Comparison of ENCODE assay signal across 17 cellular contexts in genomic region chr18:37486848-37487247, GRCh38.
"Had no signal": no experiment of that assay in that cellular context is flagged by ENCODE, and none has a peak within 500 bp of the region (broad histone marks: within the 10 kb centered on the region; RNA-seq: fewer than 3 reads in every experiment).

No MANE protein-coding gene starts in this region.

- H3K36me3 Mint-ChIP-seq: mesothelial cell of epicardium; natural killer cell; stimulated activated naive B cell treated with anti-CD40 and anti-IgM and Interleukin-4, amounts not matched to agents 10 μg/mL and 1 μg/mL and 100 μg/mL, for 72 hours had no signal

- H3K9me3 Mint-ChIP-seq: endodermal cell; mesothelial cell of epicardium; natural killer cell; stimulated activated naive CD8-positive, alpha-beta T cell treated with anti-CD3 and anti-CD28 coated beads, Interleukin-15, amount 100 ng/mL, for 72 hours had no signal

- DNase-seq: effector CD4-positive, alpha-beta T cell; endodermal cell; erythroblast; foreskin keratinocyte; head of caudate nucleus; kidney; left ventricle myocardium inferior; lower lobe of right lung; natural killer cell; sigmoid colon; stimulated activated CD4-positive, alpha-beta T cell treated with anti-CD3 and anti-CD28 coated beads, Interleukin-2, amount 100 ng/mL, for 24 hours; stimulated activated CD4-positive, alpha-beta T cell treated with anti-CD3 and anti-CD28 coated beads, Interleukin-4, amount 100 ng/mL, for 4 hours; stimulated activated naive B cell treated with anti-CD40 and anti-IgM and Interleukin-4, amounts not matched to agents 10 μg/mL and 1 μg/mL and 100 μg/mL, for 72 hours; stimulated activated naive CD8-positive, alpha-beta T cell treated with anti-CD3 and anti-CD28 coated beads, Interleukin-15, amount 100 ng/mL, for 72 hours; transverse colon had no signal

- H3K27ac Mint-ChIP-seq: endodermal cell; memory B cell; natural killer cell; stimulated activated naive B cell treated with anti-CD40 and anti-IgM and Interleukin-4, amounts not matched to agents 10 μg/mL and 1 μg/mL and 100 μg/mL, for 72 hours; stimulated activated naive CD8-positive, alpha-beta T cell treated with anti-CD3 and anti-CD28 coated beads, Interleukin-15, amount 100 ng/mL, for 72 hours had no signal

- H3K4me3 Mint-ChIP-seq: natural killer cell; stimulated activated naive B cell treated with anti-CD40 and anti-IgM and Interleukin-4, amounts not matched to agents 10 μg/mL and 1 μg/mL and 100 μg/mL, for 72 hours; stimulated activated naive CD8-positive, alpha-beta T cell treated with anti-CD3 and anti-CD28 coated beads, Interleukin-15, amount 100 ng/mL, for 72 hours had no signal

- ATAC-seq: foreskin keratinocyte; lower lobe of right lung; natural killer cell; stimulated activated naive B cell treated with anti-CD40 and anti-IgM and Interleukin-4, amounts not matched to agents 10 μg/mL and 1 μg/mL and 100 μg/mL, for 72 hours; stimulated activated naive CD8-positive, alpha-beta T cell treated with anti-CD3 and anti-CD28 coated beads, Interleukin-15, amount 100 ng/mL, for 72 hours had no signal
